8 cellular contexts compared by ENCODE assay signal in genomic region chr12:62434504-62435336, GRCh38. TPM values are rescaled to one million over a fixed set of nuclear protein-coding genes. Genes with fewer than 3 reads are reported as not detected.
A peak's percentile ranks its signal among the peaks of the same experiment; 100 is the strongest.
DNase-seq lines count a peak whose midpoint lies in the region; ATAC-seq, FAIRE-seq and TF ChIP-seq lines count a peak whose summit lies in the region.

No MANE protein-coding gene starts in this region.

- no peaks in the 10 kb centered on the region for H3K4me1 ChIP-seq in ACC112 (ENCODE audit: control insufficient read depth, insufficient read depth, low read length, unreplicated experiment)
- no peaks in the 10 kb centered on the region; the same call in 1 of the 2 replicates for H3K4me1 ChIP-seq in Panc1 (ENCODE audit: control insufficient read depth, insufficient read depth, low read length)
- peaks cover 2% of the 10 kb centered on the region for H3K4me1 ChIP-seq in endodermal cell (ENCODE audit: control insufficient read depth, insufficient read depth, low read length)

- no peaks in the 10 kb centered on the region for H3K36me3 Mint-ChIP-seq in endodermal cell (ENCODE audit: low read depth)

- peaks cover 10% of the 10 kb centered on the region for H3K4me1 Mint-ChIP-seq in endodermal cell

- POLR2A ChIA-PET in Panc1 (lab: Charles Lee), result interaction anchor here (0.6 to 0.8 kb wide), 2 partner anchors 111 to 1546 kb away, joined by 3 read pairs; no protein-coding TSS in a partner anchor

- peak; percentile 54 for ATAC-seq in Panc1
- no peak for ATAC-seq in HG03521 (IDR thresholded peaks at IDR 0.05; ENCODE audit: unreplicated experiment)
- ATAC-seq in GM19452 (IDR thresholded peaks at IDR 0.05; ENCODE audit: unreplicated experiment), result no peak

- H3K27ac ChIP-seq in ACC112 (ENCODE audit: low read depth, low read length), result no peak overlapping the region
- no peak overlapping the region for H3K27ac ChIP-seq in Panc1 (ENCODE audit: low read length)
- H3K27ac ChIP-seq in endodermal cell (ENCODE audit: low read depth, low read length), result no peak overlapping the region
- no peak overlapping the region for H3K27ac ChIP-seq in neural cell (ENCODE audit: low read length)

- H3K27me3 ChIP-seq in ACC112 (ENCODE audit: insufficient read depth, low read length) (peaks cover 34% of the 10 kb centered on the region), Panc1 (ENCODE audit: control insufficient read depth, insufficient read depth, low read length) (peaks cover 10% of the 10 kb centered on the region; the same call in 1 of the 2 replicates), endodermal cell (ENCODE audit: control insufficient read depth, insufficient read depth, low read length, poor library complexity, severe bottlenecking) (peaks cover 55% of the 10 kb centered on the region), neural cell (ENCODE audit: insufficient read depth, low read depth, low read length) (peaks cover 15% of the 10 kb centered on the region)

- H3K36me3 ChIP-seq in ACC112 (ENCODE audit: insufficient read depth, low read length) (no peaks in the 10 kb centered on the region), Panc1 (ENCODE audit: control insufficient read depth, insufficient read depth, low read length) (no peaks in the 10 kb centered on the region), endodermal cell (ENCODE audit: control insufficient read depth, insufficient read depth, low read length) (no peaks in the 10 kb centered on the region), neural cell (ENCODE audit: insufficient read depth, low read length) (no peaks in the 10 kb centered on the region)

- intact Hi-C loops in Panc1 (cut with micrococcal nuclease; ENCODE audit: unreplicated experiment), result loop anchor here (5.0 kb wide), 2 partner anchors 358 to 378 kb away; no protein-coding TSS in a partner anchor

- peak overlapping the region; percentile 78 for H3K4me3 ChIP-seq in ACC112 (ENCODE audit: low read depth, low read length)
- peak overlapping the region; percentile 49 to 66 for H3K4me3 ChIP-seq in Panc1 (ENCODE audit: low read depth in 2 of 2, low read length in 2 of 2)
- H3K4me3 ChIP-seq in endodermal cell (ENCODE audit: low read length), result peak overlapping the region; percentile 81
- peak overlapping the region; percentile 48 for H3K4me3 ChIP-seq in neural cell (ENCODE audit: low read length)

- H3K27ac Mint-ChIP-seq in endodermal cell, result no peak overlapping the region

- peak overlapping the region; percentile 66 for H3K4me3 Mint-ChIP-seq in endodermal cell

- peaks cover 73% of the 10 kb centered on the region for H3K27me3 Mint-ChIP-seq in endodermal cell (ENCODE audit: insufficient read depth)

- peak; percentile 13 for FAIRE-seq in GM12891 (lab: Jason Lieb, UNC)

- H3K9me3 ChIP-seq in Panc1 (ENCODE audit: control insufficient read depth, insufficient read depth, low read depth, low read length) (no peaks in the 10 kb centered on the region), endodermal cell (ENCODE audit: control insufficient read depth, low read length) (no peaks in the 10 kb centered on the region), neural cell (ENCODE audit: low read length) (no peaks in the 10 kb centered on the region)

- TF ChIP-seq POLR2A in GM12891 (IDR thresholded peaks at IDR 0.05; ENCODE audit: low read depth, low read length), result no peak

- DNase-seq in GM12891 (ENCODE audit: insufficient read length, low spot score), result no peak
- DNase-seq in Panc1 (ENCODE audit: low read depth, low spot score), result no peak
- peak; percentile 53 for DNase-seq in endodermal cell
- no peak for DNase-seq in central memory CD4-positive, alpha-beta T cell

- BruUV-seq in Panc1 (replicated peaks; lab: Mats Ljungman, UMichigan), result no TSS peak

- in situ Hi-C loops in Panc1 (cut with HindIII; ENCODE audit: low pct_unique_long_range_greater_than_20kb, low sequenced_read_pairs), result no loop called here

- H3K9me3 Mint-ChIP-seq in endodermal cell, result no peaks in the 10 kb centered on the region

- no peak for TF ChIP-seq RAD21 in neural cell (conservative IDR thresholded peaks at IDR 0.05)

- CTCF ChIA-PET in Panc1 (lab: Charles Lee), result interaction anchor here (0.6 to 0.8 kb wide), 3 partner anchors 32 to 780 kb away, joined by 3 to 6 read pairs (median 4); partner anchors contain the start of gene MON2

- H3F3A ChIP-seq in neural cell (ENCODE audit: insufficient read depth, low read length, poor library complexity, severe bottlenecking), result no peaks in the 10 kb centered on the region

- H4K20me1 ChIP-seq in neural cell (ENCODE audit: insufficient read depth), result no peaks in the 10 kb centered on the region

- H2AFZ ChIP-seq in ACC112 (ENCODE audit: low read length, unreplicated experiment) (peak overlapping the region; percentile 44), neural cell (ENCODE audit: low read depth, low read length) (no peak overlapping the region)

- no peak overlapping the region for H3K9ac ChIP-seq in endodermal cell (ENCODE audit: extremely low read depth, low read length, poor library complexity, severe bottlenecking)
- no peak overlapping the region for H3K9ac ChIP-seq in neural cell (ENCODE audit: low read length)

- no peak for TF ChIP-seq CTCF in Panc1 (IDR thresholded peaks at IDR 0.05)
- no peak for TF ChIP-seq CTCF in endodermal cell (conservative IDR thresholded peaks at IDR 0.05)
- TF ChIP-seq CTCF in neural cell (IDR thresholded peaks at IDR 0.05; ENCODE audit: poor library complexity, severe bottlenecking), result no peak

- no peaks in the 10 kb centered on the region for H3K9me2 ChIP-seq in neural cell (ENCODE audit: insufficient read depth, low read length)

- 58 to 64% methylated on average over 8 to 17 of the region's 17 CpGs for WGBS in endodermal cell (ENCODE audit: insufficient coverage in 1 of 2, insufficient read length in 1 of 2), 2 experiments

- no peak for TF ChIP-seq EP300 in neural cell (conservative IDR thresholded peaks at IDR 0.05; ENCODE audit: poor library complexity, severe bottlenecking)

- H3K79me2 ChIP-seq in ACC112 (ENCODE audit: control insufficient read depth, insufficient read depth, low read length, unreplicated experiment) (no peaks in the 10 kb centered on the region), neural cell (replicated peaks; ENCODE audit: insufficient read depth, low read length) (no peaks in the 10 kb centered on the region)

- no peak overlapping the region for H3K4me2 ChIP-seq in neural cell (ENCODE audit: low read length)

TF ChIP-seq in GM12891, 5 proteins besides CTCF, POLR2A, EP300 and RAD21:
- no peak for TF ChIP-seq POU2F2 (IDR thresholded peaks at IDR 0.05; ENCODE audit: low read depth, low read length)
- TF ChIP-seq SPI1 (IDR thresholded peaks at IDR 0.05; ENCODE audit: low read depth, low read length), result no peak
TF ChIP-seq in GM12891: peak in this region for 0.

TF ChIP-seq in neural cell, 6 proteins besides CTCF, POLR2A, EP300 and RAD21:
- TF ChIP-seq REST (IDR thresholded peaks at IDR 0.05; ENCODE audit: borderline replicate concordance), result no peak
- no peak for TF ChIP-seq POLR2AphosphoS5 (IDR thresholded peaks at IDR 0.05)
- no peak for TF ChIP-seq SMC3 (conservative IDR thresholded peaks at IDR 0.05; ENCODE audit: poor library complexity)
- no peak for TF ChIP-seq MXI1 (conservative IDR thresholded peaks at IDR 0.05; ENCODE audit: poor library complexity, severe bottlenecking)
- no peak for TF ChIP-seq EZH2 (IDR thresholded peaks at IDR 0.05; ENCODE audit: borderline replicate concordance, insufficient read depth, low read length, poor library complexity, severe bottlenecking)
- no peak for TF ChIP-seq TAF1 (IDR thresholded peaks at IDR 0.05; ENCODE audit: low read depth)

RNA-seq across cellular contexts. Expression of gene MON2, which starts 31.9 kb away (rescaled TPM):
- polyA plus RNA-seq in GM12891 (2012; ENCODE audit: low read depth, missing spikeins), result 12.2 TPM
- 30.1 TPM for total RNA-seq in Panc1 (2021; ENCODE audit: unreplicated experiment)
- polyA plus RNA-seq in Panc1 (2012; ENCODE audit: insufficient read length), result 8.9 TPM
- 10 to 100 TPM; 30.3 to 43.3 TPM for total RNA-seq in endodermal cell
- 25.6 TPM for polyA plus RNA-seq in endodermal cell (2013, experiment 1 of 2)
- polyA plus RNA-seq in endodermal cell (2013, experiment 2 of 2), result 24.7 TPM
- polyA plus RNA-seq in neural cell, result 44.2 and 44.3 TPM in 2 replicates
- 96.2 and 124 TPM in 2 replicates for polyA minus RNA-seq in neural cell
